Comparison of ENCODE assay signal across 1 cellular context in the genomic region with DNA sequence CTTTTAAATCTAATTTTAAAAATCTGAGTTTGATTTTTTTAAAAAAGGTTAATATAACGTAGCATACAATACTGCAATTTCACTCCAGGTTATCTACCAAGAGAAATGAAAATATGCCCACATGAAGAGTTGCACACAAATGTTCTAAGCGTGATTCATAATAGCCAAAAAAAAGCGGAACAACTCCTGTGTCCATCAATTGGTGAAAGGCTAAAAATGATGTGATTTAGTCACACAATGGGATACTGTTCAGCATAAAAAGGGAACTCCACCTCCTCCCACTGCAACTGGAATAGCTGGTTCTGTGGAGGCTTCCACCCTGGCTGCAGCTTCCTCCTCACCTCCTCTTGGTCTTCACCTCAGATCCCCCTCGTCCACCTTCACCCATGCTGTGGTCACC.
TF ChIP-seq lines count a peak whose summit lies in the region.

No MANE protein-coding gene starts in this region.

TF ChIP-seq in IMR-90, 13 proteins besides CTCF, POLR2A, EP300 and RAD21 (continued from another document):
- no peak for TF ChIP-seq MAFK (IDR thresholded peaks at IDR 0.05; ENCODE audit: low read depth, low read length)
- no peak for TF ChIP-seq NFE2L2 (IDR thresholded peaks at IDR 0.05; ENCODE audit: low read depth, low read length)
- TF ChIP-seq SMC3 (IDR thresholded peaks at IDR 0.05; ENCODE audit: low read depth, low read length): no peak
- TF ChIP-seq, protein P1, sequence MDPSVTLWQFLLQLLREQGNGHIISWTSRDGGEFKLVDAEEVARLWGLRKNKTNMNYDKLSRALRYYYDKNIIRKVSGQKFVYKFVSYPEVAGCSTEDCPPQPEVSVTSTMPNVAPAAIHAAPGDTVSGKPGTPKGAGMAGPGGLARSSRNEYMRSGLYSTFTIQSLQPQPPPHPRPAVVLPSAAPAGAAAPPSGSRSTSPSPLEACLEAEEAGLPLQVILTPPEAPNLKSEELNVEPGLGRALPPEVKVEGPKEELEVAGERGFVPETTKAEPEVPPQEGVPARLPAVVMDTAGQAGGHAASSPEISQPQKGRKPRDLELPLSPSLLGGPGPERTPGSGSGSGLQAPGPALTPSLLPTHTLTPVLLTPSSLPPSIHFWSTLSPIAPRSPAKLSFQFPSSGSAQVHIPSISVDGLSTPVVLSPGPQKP (IDR thresholded peaks at IDR 0.05; ENCODE audit: borderline replicate concordance, low read depth, low read length): no peak
- TF ChIP-seq FOS (IDR thresholded peaks at IDR 0.05; ENCODE audit: low read depth, low read length): no peak
- TF ChIP-seq RCOR1 (IDR thresholded peaks at IDR 0.05; ENCODE audit: insufficient replicate concordance, low read length): no peak
